Comparison of ENCODE assay signal across 1 cellular context in genomic region chr2:159936471-159936870, GRCh38.
TF ChIP-seq lines count a peak whose summit lies in the region.

No MANE protein-coding gene starts in this region.

TF ChIP-seq in K562, 482 proteins besides CTCF, POLR2A, EP300 and RAD21 (continued from another document and continues in another):
- no peak for TF ChIP-seq ZNF592 (IDR thresholded peaks at IDR 0.05)
- TF ChIP-seq, protein P1, sequence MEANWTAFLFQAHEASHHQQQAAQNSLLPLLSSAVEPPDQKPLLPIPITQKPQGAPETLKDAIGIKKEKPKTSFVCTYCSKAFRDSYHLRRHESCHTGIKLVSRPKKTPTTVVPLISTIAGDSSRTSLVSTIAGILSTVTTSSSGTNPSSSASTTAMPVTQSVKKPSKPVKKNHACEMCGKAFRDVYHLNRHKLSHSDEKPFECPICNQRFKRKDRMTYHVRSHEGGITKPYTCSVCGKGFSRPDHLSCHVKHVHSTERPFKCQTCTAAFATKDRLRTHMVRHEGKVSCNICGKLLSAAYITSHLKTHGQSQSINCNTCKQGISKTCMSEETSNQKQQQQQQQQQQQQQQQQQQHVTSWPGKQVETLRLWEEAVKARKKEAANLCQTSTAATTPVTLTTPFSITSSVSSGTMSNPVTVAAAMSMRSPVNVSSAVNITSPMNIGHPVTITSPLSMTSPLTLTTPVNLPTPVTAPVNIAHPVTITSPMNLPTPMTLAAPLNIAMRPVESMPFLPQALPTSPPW (CRISPR knock-in tag; IDR thresholded peaks at IDR 0.05): no peak
- TF ChIP-seq SFPQ (IDR thresholded peaks at IDR 0.05; ENCODE audit: low read depth, low read length): no peak
- TF ChIP-seq POLR2AphosphoS5 (IDR thresholded peaks at IDR 0.05; ENCODE audit: control insufficient read depth, insufficient read depth, low read depth, low read length): no peak
- peak; percentile 93 for TF ChIP-seq TFE3 (CRISPR knock-in tag; IDR thresholded peaks at IDR 0.05)
- TF ChIP-seq ZBTB7A (IDR thresholded peaks at IDR 0.05; ENCODE audit: borderline replicate concordance, control insufficient read depth, low read depth, low read length): no peak
- TF ChIP-seq TEAD1 (CRISPR knock-in tag; IDR thresholded peaks at IDR 0.05): no peak
- TF ChIP-seq KDM4B (IDR thresholded peaks at IDR 0.05; ENCODE audit: borderline replicate concordance in 2 of 2, low read depth in 1 of 2): no peak
- TF ChIP-seq KDM2B (CRISPR knock-in tag; IDR thresholded peaks at IDR 0.05): no peak
- TF ChIP-seq POLR2AphosphoS2 (IDR thresholded peaks at IDR 0.05; ENCODE audit: low read length): no peak
- TF ChIP-seq, protein P2, sequence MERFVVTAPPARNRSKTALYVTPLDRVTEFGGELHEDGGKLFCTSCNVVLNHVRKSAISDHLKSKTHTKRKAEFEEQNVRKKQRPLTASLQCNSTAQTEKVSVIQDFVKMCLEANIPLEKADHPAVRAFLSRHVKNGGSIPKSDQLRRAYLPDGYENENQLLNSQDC (CRISPR knock-in tag; IDR thresholded peaks at IDR 0.05): no peak
- TF ChIP-seq, protein P3, sequence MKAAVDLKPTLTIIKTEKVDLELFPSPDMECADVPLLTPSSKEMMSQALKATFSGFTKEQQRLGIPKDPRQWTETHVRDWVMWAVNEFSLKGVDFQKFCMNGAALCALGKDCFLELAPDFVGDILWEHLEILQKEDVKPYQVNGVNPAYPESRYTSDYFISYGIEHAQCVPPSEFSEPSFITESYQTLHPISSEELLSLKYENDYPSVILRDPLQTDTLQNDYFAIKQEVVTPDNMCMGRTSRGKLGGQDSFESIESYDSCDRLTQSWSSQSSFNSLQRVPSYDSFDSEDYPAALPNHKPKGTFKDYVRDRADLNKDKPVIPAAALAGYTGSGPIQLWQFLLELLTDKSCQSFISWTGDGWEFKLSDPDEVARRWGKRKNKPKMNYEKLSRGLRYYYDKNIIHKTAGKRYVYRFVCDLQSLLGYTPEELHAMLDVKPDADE (conservative IDR thresholded peaks at IDR 0.05; ENCODE audit: control insufficient read depth, low read depth, low read length): no peak
- TF ChIP-seq ZNF121 (CRISPR knock-in tag; conservative IDR thresholded peaks at IDR 0.05): no peak
- TF ChIP-seq FOSL1 (tag; conservative IDR thresholded peaks at IDR 0.05): no peak
- TF ChIP-seq JUN (IDR thresholded peaks at IDR 0.05; ENCODE audit: borderline replicate concordance, low read depth, low read length): no peak
- no peak for TF ChIP-seq JUN (CRISPR knock-in tag; IDR thresholded peaks at IDR 0.05; ENCODE audit: borderline replicate concordance)
- TF ChIP-seq MGA (IDR thresholded peaks at IDR 0.05): 0 out of 2 replicates have a peak, but pooled peaks have one; percentile 17
- TF ChIP-seq ZNF408 (CRISPR knock-in tag; IDR thresholded peaks at IDR 0.05; ENCODE audit: low read depth): no peak
- TF ChIP-seq KLF16 (IDR thresholded peaks at IDR 0.05): no peak
- no peak for TF ChIP-seq NFATC3 (IDR thresholded peaks at IDR 0.05)
- TF ChIP-seq NR4A1 (CRISPR knock-in tag; IDR thresholded peaks at IDR 0.05): no peak
- TF ChIP-seq NR4A1 (tag; IDR thresholded peaks at IDR 0.05): no peak
- no peak for TF ChIP-seq THRAP3 (IDR thresholded peaks at IDR 0.05; ENCODE audit: borderline replicate concordance)
- TF ChIP-seq RBM39 (optimal IDR thresholded peaks at IDR 0.05; ENCODE audit: low read depth, low read length): no peak
- TF ChIP-seq, protein P4, sequence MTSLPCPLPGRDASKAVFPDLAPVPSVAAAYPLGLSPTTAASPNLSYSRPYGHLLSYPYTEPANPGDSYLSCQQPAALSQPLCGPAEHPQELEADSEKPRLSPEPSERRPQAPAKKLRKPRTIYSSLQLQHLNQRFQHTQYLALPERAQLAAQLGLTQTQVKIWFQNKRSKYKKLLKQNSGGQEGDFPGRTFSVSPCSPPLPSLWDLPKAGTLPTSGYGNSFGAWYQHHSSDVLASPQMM (CRISPR knock-in tag; IDR thresholded peaks at IDR 0.05): no peak
- TF ChIP-seq MEF2A (IDR thresholded peaks at IDR 0.05; ENCODE audit: control insufficient read depth, low read depth, low read length): no peak
- TF ChIP-seq TOE1 (IDR thresholded peaks at IDR 0.05; ENCODE audit: borderline replicate concordance): peak; percentile 89
- no peak for TF ChIP-seq TOE1 (CRISPR knock-in tag; IDR thresholded peaks at IDR 0.05; ENCODE audit: borderline replicate concordance, low read depth)
- TF ChIP-seq MNT (conservative IDR thresholded peaks at IDR 0.05): no peak
- TF ChIP-seq TAF9B (IDR thresholded peaks at IDR 0.05; ENCODE audit: partially characterized antibody): no peak
- TF ChIP-seq ASH1L (IDR thresholded peaks at IDR 0.05; ENCODE audit: borderline replicate concordance, low read depth, partially characterized antibody): no peak
- TF ChIP-seq HEY1 (CRISPR knock-in tag; IDR thresholded peaks at IDR 0.05; ENCODE audit: borderline replicate concordance): no peak
